12 cellular contexts compared by ENCODE assay signal in the genomic region with DNA sequence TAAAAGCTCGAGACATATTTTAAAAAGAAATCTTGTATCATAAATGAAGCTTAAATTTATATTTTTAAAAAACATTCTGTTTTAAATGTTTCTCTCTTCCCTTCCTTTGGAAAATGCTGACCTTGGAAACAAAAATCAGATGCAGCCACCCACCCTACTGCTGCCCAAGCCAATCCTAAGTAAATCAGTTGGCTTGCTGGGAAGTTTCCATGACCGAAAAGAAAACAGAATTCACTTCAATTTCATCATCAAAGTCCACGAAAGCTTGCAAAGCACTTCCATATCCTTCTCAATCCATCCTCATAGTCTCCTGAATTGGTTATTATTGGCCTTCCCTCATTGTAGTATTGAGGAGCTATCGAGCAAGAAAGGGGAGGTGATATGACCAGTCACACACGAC.
A peak's percentile ranks its signal among the peaks of the same experiment; 100 is the strongest.
DNase-seq lines count a peak whose midpoint lies in the region; ATAC-seq lines count a peak whose summit lies in the region.
"Had no signal": no experiment of that assay in that cellular context is flagged by ENCODE, and none has a peak within 500 bp of the region (broad histone marks: within the 10 kb centered on the region; RNA-seq: fewer than 3 reads in every experiment).

No MANE protein-coding gene starts in this region.

- H3K27ac ChIP-seq in adipose tissue (ENCODE audit: low read depth, low read length): peak overlapping the region; percentile 17
- peak overlapping the region; percentile 4 for H3K27ac ChIP-seq in caudate nucleus (ENCODE audit: low read depth, low read length)
- H3K27ac ChIP-seq: BLaER1 treated with 17β-estradiol and CSF1 and Interleukin-3, amounts not matched to agents 10 nM and 100 nM had no signal

- 76 to 81% (median 79%) methylated on average over 5 of the region's 5 CpGs for WGBS in adipose tissue, 3 donors

- DNase-seq in caudate nucleus (lab: John Stamatoyannopoulos, UW) (no peak), fibroblast of peridontal ligament (ENCODE audit: extremely low read depth) (peak; percentile 63), DMS153 (lab: John Stamatoyannopoulos, UW) (no peak), COR-L47 (lab: John Stamatoyannopoulos, UW) (no peak)
- DNase-seq: Caco-2; CD8-positive, alpha-beta T cell; DMS79; GDM1; H9 had no signal

- ATAC-seq in GM19455 (IDR thresholded peaks at IDR 0.05; ENCODE audit: unreplicated experiment): no peak
- ATAC-seq: CD8-positive, alpha-beta T cell had no signal
